In the genomic region with DNA sequence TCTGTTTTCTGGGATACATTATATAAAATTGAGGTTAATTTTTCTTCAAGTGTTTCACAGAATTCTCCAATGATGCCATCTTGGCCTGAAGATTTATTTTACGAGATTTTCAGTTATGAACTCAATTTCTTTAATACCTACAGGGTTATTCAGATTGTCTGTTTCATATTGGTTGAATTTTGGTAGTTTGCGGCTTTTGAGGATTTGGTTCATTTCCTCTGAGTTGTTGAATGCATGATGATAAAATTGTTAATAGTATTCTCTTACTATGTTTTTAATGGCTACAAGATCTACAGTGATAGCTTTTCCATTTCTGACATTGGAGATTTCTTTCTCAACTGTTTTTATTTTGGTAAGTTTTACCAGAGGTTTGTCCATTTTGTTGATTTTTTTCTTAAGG, we compare ENCODE assay signal across 35 cellular contexts.
"Had no signal": no experiment of that assay in that cellular context is flagged by ENCODE, and none has a peak within 500 bp of the region (broad histone marks: within the 10 kb centered on the region; RNA-seq: fewer than 3 reads in every experiment).

No MANE protein-coding gene starts in this region.

- H3K4me3 Mint-ChIP-seq: activated naive CD4-positive, alpha-beta T cell treated with anti-CD3 and anti-CD28 coated beads for 36 hours; activated naive CD4-positive, alpha-beta T cell treated with anti-CD3 and anti-CD28 coated beads, Interleukin-2, amount 10 ng/mL, durations not matched to agents 7 days and 5 days; activated naive CD4-positive, alpha-beta T cell treated with anti-CD3 and anti-CD28 coated beads, Interleukin-2, amount 50 U/mL, for 24 hours; activated naive CD8-positive, alpha-beta T cell; activated naive CD8-positive, alpha-beta T cell treated with anti-CD3 and anti-CD28 coated beads for 36 hours; activated naive CD8-positive, alpha-beta T cell treated with anti-CD3 and anti-CD28 coated beads, Interleukin-2, amount 10 ng/mL, durations not matched to agents 7 days and 5 days; activated naive CD8-positive, alpha-beta T cell treated with anti-CD3 and anti-CD28 coated beads, Interleukin-2, amount 50 U/mL, for 24 hours; activated T-cell treated with anti-CD3 and anti-CD28 coated beads, Interleukin-2, amount 50 U/mL, for 24 hours; activated T-cell treated with anti-CD3 and anti-CD28 coated beads, Interleukin-2, amount 50 U/mL, for 4 hours; activated T-cell treated with anti-CD3 and anti-CD28 coated beads, Interleukin-2, amount 50 U/mL, for 72 hours; activated T-helper 1 cell treated with anti-CD3 and anti-CD28 coated beads, Interleukin-12 subunit alpha, Interleukin-12 subunit beta, Interleukin-2, Interleukin-4 antibody, amounts not matched to agents 30 ng/mL and 10 ng/mL and 1 ng/mL, durations not matched to agents 14 hours and 24 hours and 36 hours; activated T-helper 17 cell treated with anti-CD3 and anti-CD28 coated beads, Interleukin-2, amount 50 U/mL, for 72 hours; brain; central memory CD8-positive, alpha-beta T cell had no signal

- DNase-seq: activated effector memory CD4-positive, alpha-beta T cell treated with anti-CD3 and anti-CD28 coated beads, Interleukin-2, amount 50 U/mL, for 16 hours; activated effector memory CD4-positive, alpha-beta T cell treated with Interleukin-2 at 50 U/mL for 16 hours; activated gamma-delta T cell; activated gamma-delta T cell treated with Interleukin-2 at 50 U/mL for 16 hours; activated naive CD4-positive, alpha-beta T cell; activated naive CD4-positive, alpha-beta T cell treated with anti-CD3 and anti-CD28 coated beads for 36 hours; activated naive CD4-positive, alpha-beta T cell treated with anti-CD3 and anti-CD28 coated beads, Interleukin-2, amount 10 ng/mL, durations not matched to agents 7 days and 5 days; activated naive CD4-positive, alpha-beta T cell treated with anti-CD3 and anti-CD28 coated beads, Interleukin-2, amount 50 U/mL, for 16 hours; activated naive CD4-positive, alpha-beta T cell treated with Interleukin-2 at 50 U/mL for 16 hours; activated naive CD8-positive, alpha-beta T cell treated with anti-CD3 and anti-CD28 coated beads for 36 hours; activated naive CD8-positive, alpha-beta T cell treated with anti-CD3 and anti-CD28 coated beads, Interleukin-2, amount 10 ng/mL, durations not matched to agents 7 days and 5 days; activated naive CD8-positive, alpha-beta T cell treated with anti-CD3 and anti-CD28 coated beads, Interleukin-2, amount 50 U/mL, for 24 hours; activated T-cell treated with anti-CD3 and anti-CD28 coated beads, Interleukin-2, amount 50 U/mL, for 1 hour; activated T-cell treated with anti-CD3 and anti-CD28 coated beads, Interleukin-2, amount 50 U/mL, for 24 hours; activated T-cell treated with anti-CD3 and anti-CD28 coated beads, Interleukin-2, amount 50 U/mL, for 4 hours; activated T-cell treated with anti-CD3 and anti-CD28 coated beads, Interleukin-2, amount 50 U/mL, for 48 hours; activated T-cell treated with anti-CD3 and anti-CD28 coated beads, Interleukin-2, amount 50 U/mL, for 72 hours; adrenal gland; amniotic stem cell; amygdala; anterior cingulate cortex; aorta; body of pancreas; brain microvascular endothelial cell; caudate nucleus; central memory CD4-positive, alpha-beta T cell; cerebellar nuclear complex had no signal

- H3K27ac Mint-ChIP-seq: activated naive CD4-positive, alpha-beta T cell treated with anti-CD3 and anti-CD28 coated beads for 36 hours; activated naive CD4-positive, alpha-beta T cell treated with anti-CD3 and anti-CD28 coated beads, Interleukin-2, amount 10 ng/mL, durations not matched to agents 7 days and 5 days; activated naive CD4-positive, alpha-beta T cell treated with anti-CD3 and anti-CD28 coated beads, Interleukin-2, amount 50 U/mL, for 24 hours; activated naive CD4-positive, alpha-beta T cell treated with anti-CD3 and anti-CD28 coated beads, Interleukin-2, amount 50 U/mL, for 72 hours; activated naive CD8-positive, alpha-beta T cell; activated naive CD8-positive, alpha-beta T cell treated with anti-CD3 and anti-CD28 coated beads for 36 hours; activated naive CD8-positive, alpha-beta T cell treated with anti-CD3 and anti-CD28 coated beads, Interleukin-2, amount 50 U/mL, for 24 hours; activated T-cell treated with anti-CD3 and anti-CD28 coated beads, Interleukin-2, amount 50 U/mL, for 24 hours; activated T-cell treated with anti-CD3 and anti-CD28 coated beads, Interleukin-2, amount 50 U/mL, for 72 hours; activated T-helper 1 cell treated with anti-CD3 and anti-CD28 coated beads, Interleukin-12 subunit alpha, Interleukin-12 subunit beta, Interleukin-2, Interleukin-4 antibody, amounts not matched to agents 30 ng/mL and 10 ng/mL and 1 ng/mL, durations not matched to agents 14 hours and 24 hours and 36 hours; activated T-helper 17 cell treated with anti-CD3 and anti-CD28 coated beads, Interleukin-2, amount 50 U/mL, for 72 hours; activated T-helper 2 cell treated with anti-CD3 and anti-CD28 coated beads, Interferon-gamma antibody, Interleukin-2, Interleukin-4, amounts not matched to agents 10 μg/mL and 5 μg/mL and 100 μg/mL, durations not matched to agents 14 hours and 24 hours and 36 hours; brain had no signal

- H3K4me1 Mint-ChIP-seq: activated naive CD4-positive, alpha-beta T cell treated with anti-CD3 and anti-CD28 coated beads, Interleukin-2, amount 10 ng/mL, durations not matched to agents 7 days and 5 days; activated naive CD4-positive, alpha-beta T cell treated with anti-CD3 and anti-CD28 coated beads, Interleukin-2, amount 50 U/mL, for 24 hours; activated naive CD8-positive, alpha-beta T cell treated with anti-CD3 and anti-CD28 coated beads for 36 hours; activated naive CD8-positive, alpha-beta T cell treated with anti-CD3 and anti-CD28 coated beads, Interleukin-2, amount 10 ng/mL, durations not matched to agents 7 days and 5 days; activated naive CD8-positive, alpha-beta T cell treated with anti-CD3 and anti-CD28 coated beads, Interleukin-2, amount 50 U/mL, for 24 hours; activated T-helper 17 cell treated with anti-CD3 and anti-CD28 coated beads, Interleukin-2, amount 50 U/mL, for 72 hours; brain; central memory CD8-positive, alpha-beta T cell had no signal

- H3K36me3 Mint-ChIP-seq: activated naive CD4-positive, alpha-beta T cell treated with anti-CD3 and anti-CD28 coated beads, Interleukin-2, amount 10 ng/mL, durations not matched to agents 7 days and 5 days; activated naive CD4-positive, alpha-beta T cell treated with anti-CD3 and anti-CD28 coated beads, Interleukin-2, amount 50 U/mL, for 24 hours; activated naive CD8-positive, alpha-beta T cell; activated naive CD8-positive, alpha-beta T cell treated with anti-CD3 and anti-CD28 coated beads for 36 hours; activated naive CD8-positive, alpha-beta T cell treated with anti-CD3 and anti-CD28 coated beads, Interleukin-2, amount 10 ng/mL, durations not matched to agents 7 days and 5 days; brain had no signal

- H3K9me3 Mint-ChIP-seq: activated T-helper 1 cell treated with anti-CD3 and anti-CD28 coated beads, Interleukin-12 subunit alpha, Interleukin-12 subunit beta, Interleukin-2, Interleukin-4 antibody, amounts not matched to agents 30 ng/mL and 10 ng/mL and 1 ng/mL, durations not matched to agents 14 hours and 24 hours and 36 hours had no signal

- H3K27me3 Mint-ChIP-seq: activated naive CD4-positive, alpha-beta T cell treated with anti-CD3 and anti-CD28 coated beads, Interleukin-2, amount 10 ng/mL, durations not matched to agents 7 days and 5 days; activated naive CD8-positive, alpha-beta T cell treated with anti-CD3 and anti-CD28 coated beads for 36 hours; activated naive CD8-positive, alpha-beta T cell treated with anti-CD3 and anti-CD28 coated beads, Interleukin-2, amount 10 ng/mL, durations not matched to agents 7 days and 5 days; activated T-cell treated with anti-CD3 and anti-CD28 coated beads, Interleukin-2, amount 50 U/mL, for 24 hours; activated T-helper 17 cell treated with anti-CD3 and anti-CD28 coated beads, Interleukin-2, amount 50 U/mL, for 72 hours; central memory CD8-positive, alpha-beta T cell had no signal

- ATAC-seq: activated naive CD4-positive, alpha-beta T cell treated with anti-CD3 and anti-CD28 coated beads, Interleukin-2, amount 50 U/mL, for 72 hours; activated naive CD8-positive, alpha-beta T cell treated with anti-CD3 and anti-CD28 coated beads, Interleukin-2, amount 50 U/mL, for 24 hours; activated T-cell treated with anti-CD3 and anti-CD28 coated beads, Interleukin-2, amount 50 U/mL, for 4 hours; activated T-cell treated with anti-CD3 and anti-CD28 coated beads, Interleukin-2, amount 50 U/mL, for 72 hours; activated T-helper 17 cell treated with anti-CD3 and anti-CD28 coated beads, Interleukin-2, amount 50 U/mL, for 72 hours; body of pancreas had no signal
